In genomic region chr2:49770919-49771318, GRCh38 we compare ENCODE assay signal across 8 cellular contexts.
A peak's percentile ranks its signal among the peaks of the same experiment; 100 is the strongest.
DNase-seq lines count a peak whose midpoint lies in the region; ATAC-seq and TF ChIP-seq lines count a peak whose summit lies in the region.
"Had no signal": no experiment of that assay in that cellular context is flagged by ENCODE, and none has a peak within 500 bp of the region (broad histone marks: within the 10 kb centered on the region; RNA-seq: fewer than 3 reads in every experiment).

No MANE protein-coding gene starts in this region.

- no peak overlapping the region for H3K27ac Mint-ChIP-seq in activated T-helper 17 cell treated with anti-CD3 and anti-CD28 coated beads, Interleukin-2, amount 50 U/mL, for 72 hours
- H3K27ac Mint-ChIP-seq: stimulated activated naive CD8-positive, alpha-beta T cell treated with anti-CD3 and anti-CD28 coated beads, Interleukin-15, Interleukin-2, amounts not matched to agents 100 ng/mL and 50 ng/mL, for 24 hours had no signal

- no peak overlapping the region for H3K27ac ChIP-seq in uterus

- no peaks in the 10 kb centered on the region for H3K36me3 Mint-ChIP-seq in activated T-helper 17 cell treated with anti-CD3 and anti-CD28 coated beads, Interleukin-2, amount 50 U/mL, for 72 hours (ENCODE audit: low read depth)

- H2AFZ ChIP-seq in Loucy (ENCODE audit: low read length): no peak overlapping the region

- H3K9me3 ChIP-seq in Loucy (ENCODE audit: insufficient read depth, low read depth, low read length) (no peaks in the 10 kb centered on the region), uterus (no peaks in the 10 kb centered on the region)

- H3K79me2 ChIP-seq in Loucy (ENCODE audit: insufficient read depth, low read length): no peaks in the 10 kb centered on the region

- H3K4me3 ChIP-seq in Loucy (ENCODE audit: low read length, poor library complexity, severe bottlenecking) (no peak overlapping the region), uterus (no peak overlapping the region)

- no peak overlapping the region for H3K9ac ChIP-seq in Loucy (ENCODE audit: low read depth, low read length, poor library complexity, severe bottlenecking)

- H3K4me1 ChIP-seq in Loucy (ENCODE audit: insufficient read depth, low read length, poor library complexity, severe bottlenecking) (no peaks in the 10 kb centered on the region), uterus (no peaks in the 10 kb centered on the region)

- no peak overlapping the region for H3K4me3 Mint-ChIP-seq in activated T-helper 17 cell treated with anti-CD3 and anti-CD28 coated beads, Interleukin-2, amount 50 U/mL, for 72 hours
- H3K4me3 Mint-ChIP-seq: stimulated activated naive CD8-positive, alpha-beta T cell treated with anti-CD3 and anti-CD28 coated beads, Interleukin-15, Interleukin-2, amounts not matched to agents 100 ng/mL and 50 ng/mL, for 24 hours had no signal

- no peaks in the 10 kb centered on the region for H3F3A ChIP-seq in Loucy (ENCODE audit: low read depth)

- H3K4me2 ChIP-seq in Loucy (ENCODE audit: low read depth, low read length, poor library complexity, severe bottlenecking): no peak overlapping the region

- peaks cover 4% of the 10 kb centered on the region for H3K9me3 Mint-ChIP-seq in activated T-helper 17 cell treated with anti-CD3 and anti-CD28 coated beads, Interleukin-2, amount 50 U/mL, for 72 hours
- H3K9me3 Mint-ChIP-seq: stimulated activated naive CD8-positive, alpha-beta T cell treated with anti-CD3 and anti-CD28 coated beads, Interleukin-15, Interleukin-2, amounts not matched to agents 100 ng/mL and 50 ng/mL, for 24 hours had no signal

- TF ChIP-seq CTCF in Loucy (conservative IDR thresholded peaks at IDR 0.05; ENCODE audit: low read length) (peak; percentile 51), uterus (IDR thresholded peaks at IDR 0.05) (no peak)

- no peaks in the 10 kb centered on the region for H3K27me3 Mint-ChIP-seq in activated T-helper 17 cell treated with anti-CD3 and anti-CD28 coated beads, Interleukin-2, amount 50 U/mL, for 72 hours
- H3K27me3 Mint-ChIP-seq: stimulated activated naive CD8-positive, alpha-beta T cell treated with anti-CD3 and anti-CD28 coated beads, Interleukin-15, Interleukin-2, amounts not matched to agents 100 ng/mL and 50 ng/mL, for 24 hours had no signal

- intact Hi-C loops in uterus (cut with DNase I; ENCODE audit: low total_unique reads): no loop called here

- no peaks in the 10 kb centered on the region for H3K27me3 ChIP-seq in Loucy (ENCODE audit: insufficient read depth, low read length, poor library complexity, severe bottlenecking)
- H3K27me3 ChIP-seq in uterus: no peaks in the 10 kb centered on the region

- TF ChIP-seq POLR2A in erythroblast (IDR thresholded peaks at IDR 0.05; ENCODE audit: low read length): no peak
- TF ChIP-seq POLR2A in uterus (IDR thresholded peaks at IDR 0.05): no peak

- no peaks in the 10 kb centered on the region for H3K9me2 ChIP-seq in Loucy (replicated peaks; ENCODE audit: low read depth, low read length)

- no peaks in the 10 kb centered on the region for H4K20me1 ChIP-seq in Loucy (ENCODE audit: insufficient read depth, low read length, poor library complexity, severe bottlenecking)

- H3K36me3 ChIP-seq in Loucy (ENCODE audit: insufficient read depth, low read length): no peaks in the 10 kb centered on the region
- H3K36me3 ChIP-seq in uterus: no peaks in the 10 kb centered on the region

- peak; percentile 56 for ATAC-seq in GM18861 (IDR thresholded peaks at IDR 0.05; ENCODE audit: unreplicated experiment)
- no peak for ATAC-seq in activated T-helper 17 cell treated with anti-CD3 and anti-CD28 coated beads, Interleukin-2, amount 50 U/mL, for 72 hours (replicated peaks)

- DNase-seq in erythroblast (lab: John Stamatoyannopoulos, UW): peak; percentile 5 to 24
- peak; percentile 76 for DNase-seq in pons (ENCODE audit: low spot score)
- DNase-seq in uterus: no peak
- no peak for DNase-seq in SW 1271 (lab: John Stamatoyannopoulos, UW)

- H3K4me1 Mint-ChIP-seq in activated T-helper 17 cell treated with anti-CD3 and anti-CD28 coated beads, Interleukin-2, amount 50 U/mL, for 72 hours: no peaks in the 10 kb centered on the region

Comparison
In these comparisons a context has a peak if more than half of its experiments do, and no peak if none do; other contexts are left out.
1. DNase-seq: peak in erythroblast (2 of 2) and pons (single experiment); none in uterus (0 of 2) and SW 1271 (0 of 2).